34 cellular contexts compared by ENCODE assay signal in the genomic region with DNA sequence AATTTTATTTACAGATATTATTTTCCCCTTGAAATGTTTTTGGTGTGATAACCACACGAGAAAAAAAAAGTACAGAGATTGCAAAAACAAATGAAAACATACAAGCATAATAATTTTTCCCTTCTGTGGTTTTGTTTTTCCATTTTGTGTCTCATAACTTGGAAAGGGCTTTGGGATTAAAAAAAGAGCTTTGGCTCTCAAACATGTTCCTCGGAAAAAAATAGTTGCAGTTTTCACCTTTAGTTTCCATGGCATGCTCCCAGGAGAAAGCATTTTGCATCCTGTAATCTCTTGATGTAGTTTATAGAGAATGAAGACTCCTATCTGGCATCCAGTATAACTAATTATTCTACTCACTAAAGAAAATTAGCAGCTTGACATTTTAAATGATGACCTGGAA.
"Had no signal": no experiment of that assay in that cellular context is flagged by ENCODE, and none has a peak within 500 bp of the region (broad histone marks: within the 10 kb centered on the region; RNA-seq: fewer than 3 reads in every experiment).

No MANE protein-coding gene starts in this region.

- H3K4me3 Mint-ChIP-seq: activated B cell treated with CpG ODN at 0.5 μM for 24 hours; activated CD4-positive, alpha-beta memory T cell treated with anti-CD3 and anti-CD28 coated beads, Interleukin-2, amount 10 ng/mL, durations not matched to agents 7 days and 5 days; activated CD8-positive, alpha-beta memory T cell treated with anti-CD3 and anti-CD28 coated beads, Interleukin-2, amount 10 ng/mL, durations not matched to agents 7 days and 5 days; activated naive CD8-positive, alpha-beta T cell treated with anti-CD3 and anti-CD28 coated beads for 36 hours; IgD-negative memory B cell; T-cell; T-helper 17 cell had no signal

- H3K4me3 ChIP-seq: cardiac muscle cell, PC-9 had no signal

- H3K36me3 ChIP-seq: cardiac muscle cell had no signal

- DNase-seq: activated B cell treated with CpG ODN at 0.5 μM for 24 hours; activated CD4-positive, alpha-beta memory T cell treated with anti-CD3 and anti-CD28 coated beads, Interleukin-2, amount 10 ng/mL, durations not matched to agents 7 days and 5 days; activated CD4-positive, alpha-beta T cell treated with anti-CD3 and anti-CD28 coated beads for 48 hours; activated CD4-positive, CD25-positive, alpha-beta regulatory T cell treated with anti-CD3 and anti-CD28 coated beads, Interleukin-2, amount 50 U/mL, for 72 hours; activated CD8-positive, alpha-beta memory T cell treated with anti-CD3 and anti-CD28 coated beads for 24 hours; activated CD8-positive, alpha-beta memory T cell treated with anti-CD3 and anti-CD28 coated beads, Interleukin-2, amount 10 ng/mL, durations not matched to agents 7 days and 5 days; activated CD8-positive, alpha-beta memory T cell treated with anti-CD3 and anti-CD28 coated beads, Interleukin-2, amount 50 U/mL, for 48 hours; activated effector memory CD4-positive, alpha-beta T cell treated with Interleukin-2 at 50 U/mL for 16 hours; activated naive CD4-positive, alpha-beta T cell treated with anti-CD3 and anti-CD28 coated beads, Interleukin-2, amount 50 U/mL, for 16 hours; activated naive CD8-positive, alpha-beta T cell treated with anti-CD3 and anti-CD28 coated beads for 36 hours; activated T-cell treated with anti-CD3 and anti-CD28 coated beads, Interleukin-2, amount 50 U/mL, for 48 hours; amniotic stem cell; aorta; Karpas-422; KBM-7; NCI-H1048; NCI-H146; NCI-H187; NCI-H2029 treated with DMSO at 0.1 percent for 48 hours; NCI-H2107; NCI-H2171; NCI-H2227 treated with DMSO at 0.1 percent for 48 hours; NCI-H524 treated with DMSO at 0.1 percent for 48 hours; NK-92 treated with Interleukin-12 subunit alpha and Interleukin-12 subunit beta, amount 100 ng/mL, for 24 hours; PC-9; SIG-M5; T-cell; T-helper 17 cell had no signal

- H3K27me3 Mint-ChIP-seq: activated CD4-positive, alpha-beta memory T cell treated with anti-CD3 and anti-CD28 coated beads, Interleukin-2, amount 10 ng/mL, durations not matched to agents 7 days and 5 days; activated CD8-positive, alpha-beta memory T cell treated with anti-CD3 and anti-CD28 coated beads, Interleukin-2, amount 10 ng/mL, durations not matched to agents 7 days and 5 days; IgD-negative memory B cell; T-cell; T-helper 17 cell had no signal

- ATAC-seq: activated CD8-positive, alpha-beta memory T cell treated with anti-CD3 and anti-CD28 coated beads, Interleukin-2, amount 10 ng/mL, durations not matched to agents 7 days and 5 days; Right ventricle myocardium inferior; SK-N-SH treated with all-trans-retinoic acid at 6 μM for 48 hours; T-cell; T-helper 17 cell had no signal

- H3K27ac ChIP-seq: cardiac muscle cell, PC-9, RWPE1, VCaP had no signal

- H3K36me3 Mint-ChIP-seq: activated CD8-positive, alpha-beta memory T cell treated with anti-CD3 and anti-CD28 coated beads, Interleukin-2, amount 10 ng/mL, durations not matched to agents 7 days and 5 days; activated naive CD8-positive, alpha-beta T cell treated with anti-CD3 and anti-CD28 coated beads for 36 hours; IgD-negative memory B cell; T-cell had no signal

- H3K4me1 Mint-ChIP-seq: activated B cell treated with CpG ODN at 0.5 μM for 24 hours; activated CD4-positive, alpha-beta memory T cell treated with anti-CD3 and anti-CD28 coated beads, Interleukin-2, amount 10 ng/mL, durations not matched to agents 7 days and 5 days; activated CD8-positive, alpha-beta memory T cell treated with anti-CD3 and anti-CD28 coated beads, Interleukin-2, amount 10 ng/mL, durations not matched to agents 7 days and 5 days; activated naive CD8-positive, alpha-beta T cell treated with anti-CD3 and anti-CD28 coated beads for 36 hours; IgD-negative memory B cell; T-cell had no signal

- H3K9me3 Mint-ChIP-seq: activated B cell treated with CpG ODN at 0.5 μM for 24 hours; activated CD4-positive, alpha-beta memory T cell treated with anti-CD3 and anti-CD28 coated beads, Interleukin-2, amount 10 ng/mL, durations not matched to agents 7 days and 5 days; activated naive CD8-positive, alpha-beta T cell treated with anti-CD3 and anti-CD28 coated beads for 36 hours; IgD-negative memory B cell; T-cell had no signal

- H3K27ac Mint-ChIP-seq: activated B cell treated with CpG ODN at 0.5 μM for 24 hours; activated CD4-positive, alpha-beta memory T cell treated with anti-CD3 and anti-CD28 coated beads, Interleukin-2, amount 10 ng/mL, durations not matched to agents 7 days and 5 days; activated CD8-positive, alpha-beta memory T cell treated with anti-CD3 and anti-CD28 coated beads, Interleukin-2, amount 10 ng/mL, durations not matched to agents 7 days and 5 days; activated naive CD8-positive, alpha-beta T cell treated with anti-CD3 and anti-CD28 coated beads for 36 hours; IgD-negative memory B cell; T-cell; T-helper 17 cell had no signal

- H3K4me2 ChIP-seq: PC-9 had no signal

- H2AFZ ChIP-seq: PC-9 had no signal

- H3K27me3 ChIP-seq: cardiac muscle cell had no signal
